Comparison of ENCODE assay signal across 23 cellular contexts in genomic region chr9:128579194-128579593, GRCh38.
"Had no signal": no experiment of that assay in that cellular context is flagged by ENCODE, and none has a peak within 500 bp of the region (broad histone marks: within the 10 kb centered on the region; RNA-seq: fewer than 3 reads in every experiment).

No MANE protein-coding gene starts in this region.

- H3K27me3 ChIP-seq: dorsolateral prefrontal cortex, heart right ventricle, left lung, neutrophil, spleen, stomach had no signal

- H3K4me1 ChIP-seq: psoas muscle had no signal

- ATAC-seq: esophagus mucosa, heart right ventricle, left lung, lower lobe of right lung, psoas muscle, sciatic nerve had no signal

- H3K4me3 ChIP-seq: dorsolateral prefrontal cortex, heart right ventricle, left lung, lower lobe of right lung, psoas muscle, spleen, stomach had no signal

- H3K9me3 ChIP-seq: heart right ventricle, left lung, lower lobe of right lung, neutrophil, psoas muscle, spleen, stomach had no signal

- DNase-seq: cortex of kidney; dorsolateral prefrontal cortex; effector CD8-positive, alpha-beta T cell; heart right ventricle; hypothalamus; kidney glomerular epithelial cell; left lung; lower lobe of right lung; mesenchymal stem cell; naive B cell; psoas muscle; retina; spleen; stimulated activated CD4-positive, alpha-beta T cell treated with anti-CD3 and anti-CD28 coated beads, Interleukin-2, amount 100 ng/mL, for 24 hours; stimulated activated CD4-positive, alpha-beta T cell treated with anti-CD3 and anti-CD28 coated beads, Interleukin-4, amount 100 ng/mL, for 4 hours; stimulated activated naive CD4-positive, alpha-beta T cell; stomach; substantia nigra had no signal

- FAIRE-seq: frontal cortex, islet of Langerhans had no signal

- H3K27ac ChIP-seq: dorsolateral prefrontal cortex, heart right ventricle, left lung, lower lobe of right lung, neutrophil, psoas muscle, spleen, stomach had no signal
